8 cellular contexts compared by ENCODE assay signal in genomic region chr11:116499396-116500001, GRCh38.
DNase-seq lines count a peak whose midpoint lies in the region; ATAC-seq, FAIRE-seq and TF ChIP-seq lines count a peak whose summit lies in the region.

No MANE protein-coding gene starts in this region.

- in situ Hi-C loops in HepG2 (cut with HindIII; ENCODE audit: extremely low pct_ligation_motif_present, low pct_unique_long_range_greater_than_20kb), result loop anchor here (10.0 kb wide), 2 partner anchors 215 to 285 kb away; no protein-coding TSS in a partner anchor

- no peaks in the 10 kb centered on the region for H3K79me2 ChIP-seq in HepG2 (ENCODE audit: insufficient read depth, low read length)

- TF ChIP-seq RAD21 in HepG2 (CRISPR knock-in tag; IDR thresholded peaks at IDR 0.05), result peak; percentile 83

- H3K9ac ChIP-seq in HepG2 (ENCODE audit: insufficient read depth, low read depth, low read length), result no peak overlapping the region

- peak; percentile 55 for FAIRE-seq in HepG2 (lab: Jason Lieb, UNC)

- no peak for TF ChIP-seq POLR2A in HepG2 (IDR thresholded peaks at IDR 0.05; ENCODE audit: insufficient read depth in 1 of 2, low read depth in 2 of 2, low read length in 2 of 2)

- H3K27ac Mint-ChIP-seq in stimulated activated effector memory CD8-positive, alpha-beta T cell treated with anti-CD3 and anti-CD28 coated beads, Interleukin-12 subunit alpha, Interleukin-12 subunit beta, amount 100 ng/mL, for 72 hours, result no peak overlapping the region

- no peaks in the 10 kb centered on the region for H3K9me3 Mint-ChIP-seq in stimulated activated effector memory CD8-positive, alpha-beta T cell treated with anti-CD3 and anti-CD28 coated beads, Interleukin-12 subunit alpha, Interleukin-12 subunit beta, amount 100 ng/mL, for 72 hours

- H3K4me1 ChIP-seq in HepG2 (ENCODE audit: insufficient read depth, low read length), result peaks cover 10% of the 10 kb centered on the region; the same call in 1 of the 2 replicates

- POLR2A ChIA-PET in HepG2 (lab: Yijun Ruan, JAX), result interaction anchor here (1.6 kb wide), 1 partner anchor 72 kb away, joined by 3 read pairs; no protein-coding TSS in a partner anchor

- no peaks in the 10 kb centered on the region for H3K4me1 Mint-ChIP-seq in stimulated activated effector memory CD8-positive, alpha-beta T cell treated with anti-CD3 and anti-CD28 coated beads, Interleukin-12 subunit alpha, Interleukin-12 subunit beta, amount 100 ng/mL, for 72 hours

- H4K20me1 ChIP-seq in HepG2 (ENCODE audit: insufficient read depth, low read length), result no peaks in the 10 kb centered on the region

- TF ChIP-seq CTCF in cardiac fibroblast (IDR thresholded peaks at IDR 0.05; ENCODE audit: low read depth, low read length) (peak; percentile 46), HepG2 (CRISPR knock-in tag; IDR thresholded peaks at IDR 0.05) (peak; percentile 89)

- H3K4me2 ChIP-seq in HepG2 (ENCODE audit: low read depth, low read length), result no peak overlapping the region

- no peak overlapping the region for H3K4me3 ChIP-seq in cardiac fibroblast (replicated peaks in 1 of 2; ENCODE audit: low read depth in 2 of 2, low read length in 2 of 2)
- H3K4me3 ChIP-seq in HepG2 (replicated peaks in 1 of 3; ENCODE audit: insufficient read depth in 1 of 3, low read depth in 2 of 3, low read length in 3 of 3), result no peak overlapping the region

- H3K36me3 Mint-ChIP-seq in stimulated activated effector memory CD8-positive, alpha-beta T cell treated with anti-CD3 and anti-CD28 coated beads, Interleukin-12 subunit alpha, Interleukin-12 subunit beta, amount 100 ng/mL, for 72 hours, result no peaks in the 10 kb centered on the region

- no peak for TF ChIP-seq EP300 in HepG2 (IDR thresholded peaks at IDR 0.05; ENCODE audit: low read depth in 2 of 2, low read length in 2 of 2)
- TF ChIP-seq EP300 in HepG2 (CRISPR knock-in tag; IDR thresholded peaks at IDR 0.05; ENCODE audit: borderline replicate concordance), result no peak

- peak; percentile 96 for ATAC-seq in HepG2
- ATAC-seq in stimulated activated effector memory CD8-positive, alpha-beta T cell treated with anti-CD3 and anti-CD28 coated beads, Interleukin-12 subunit alpha, Interleukin-12 subunit beta, amount 100 ng/mL, for 72 hours, result peak; percentile 31
- ATAC-seq in HG02970 (IDR thresholded peaks at IDR 0.05; ENCODE audit: low FRiP score, unreplicated experiment), result no peak

- no peak overlapping the region for H3K4me3 Mint-ChIP-seq in stimulated activated effector memory CD8-positive, alpha-beta T cell treated with anti-CD3 and anti-CD28 coated beads, Interleukin-12 subunit alpha, Interleukin-12 subunit beta, amount 100 ng/mL, for 72 hours

- no TSS peak for BruUV-seq in HepG2 (replicated peaks; lab: Mats Ljungman, UMichigan)

- WGBS in HepG2 (ENCODE audit: low lambda C conversion rate), result 27% methylated on average over 11 of the region's 17 CpGs

- H3K36me3 ChIP-seq in HepG2 (replicated peaks in 1 of 2; ENCODE audit: control insufficient read depth in 1 of 2, insufficient read depth in 2 of 2, low read length in 2 of 2), result no peaks in the 10 kb centered on the region

- DNase-seq in GM03348 (ENCODE audit: low spot score), result peak; percentile 55
- peak; percentile 21 for DNase-seq in LHCN-M2 (ENCODE audit: low read depth)
- peak; percentile 68 to 85 for DNase-seq in SHP77 (lab: John Stamatoyannopoulos, UW)
- peak; percentile 61 to 62 for DNase-seq in cardiac fibroblast (ENCODE audit: low read depth in 2 of 2)
- DNase-seq in HepG2 (ENCODE audit: low spot score), result peak; percentile 78
- peak; percentile 31 to 82 for DNase-seq in stimulated activated effector memory CD8-positive, alpha-beta T cell treated with anti-CD3 and anti-CD28 coated beads, Interleukin-12 subunit alpha, Interleukin-12 subunit beta, amount 100 ng/mL, for 72 hours (ENCODE audit: low spot score in 2 of 2)
- DNase-seq in GOT3 (lab: John Stamatoyannopoulos, UW), result no peak

- CTCF ChIA-PET in HepG2 (lab: Yijun Ruan, JAX; ENCODE audit: low intra/inter-chr PET ratio, low total read pairs), result interaction anchor here (0.7 to 2.0 kb wide), 6 partner anchors 46 to 509 kb away, joined by 3 to 15 read pairs (median 5); no protein-coding TSS in a partner anchor

- no peak overlapping the region for H2AFZ ChIP-seq in HepG2 (ENCODE audit: low read length)

- intact Hi-C loops in HepG2 (cut with micrococcal nuclease; ENCODE audit: unreplicated experiment), result loop anchor here (1.0 to 5.0 kb wide), 4 partner anchors 45 to 282 kb away; no protein-coding TSS in a partner anchor

- H3K9me3 ChIP-seq in HepG2 (ENCODE audit: low read length), result no peaks in the 10 kb centered on the region

- H3K27me3 ChIP-seq in HepG2 (ENCODE audit: control insufficient read depth in 1 of 2, insufficient read depth in 2 of 2, low read length in 2 of 2), result peaks cover 1 to 21% of the 10 kb centered on the region in 2 experiments; a peak in 1 of 5 replicates

- no peak overlapping the region for H3K27ac ChIP-seq in HepG2 (ENCODE audit: extremely low read length, insufficient read depth, low read length)

TF ChIP-seq in HepG2, 621 proteins besides CTCF, POLR2A, EP300 and RAD21:
- TF ChIP-seq MIXL1 (CRISPR knock-in tag; IDR thresholded peaks at IDR 0.05) (no peak), MIER2 (CRISPR knock-in tag; IDR thresholded peaks at IDR 0.05) (peak; percentile 52; the same call in 1 of the 2 replicates), SMC3 (IDR thresholded peaks at IDR 0.05; ENCODE audit: low read length) (peak; percentile 57), STAG1 (CRISPR knock-in tag; IDR thresholded peaks at IDR 0.05) (peak; percentile 90), ZNF605 (CRISPR knock-in tag; IDR thresholded peaks at IDR 0.05) (peak; percentile 18; the same call in 1 of the 2 replicates), ZNF619 (CRISPR knock-in tag; IDR thresholded peaks at IDR 0.05) (0 out of 2 replicates have a peak, but pooled peaks have one; percentile 32)
- TF ChIP-seq, protein P1, sequence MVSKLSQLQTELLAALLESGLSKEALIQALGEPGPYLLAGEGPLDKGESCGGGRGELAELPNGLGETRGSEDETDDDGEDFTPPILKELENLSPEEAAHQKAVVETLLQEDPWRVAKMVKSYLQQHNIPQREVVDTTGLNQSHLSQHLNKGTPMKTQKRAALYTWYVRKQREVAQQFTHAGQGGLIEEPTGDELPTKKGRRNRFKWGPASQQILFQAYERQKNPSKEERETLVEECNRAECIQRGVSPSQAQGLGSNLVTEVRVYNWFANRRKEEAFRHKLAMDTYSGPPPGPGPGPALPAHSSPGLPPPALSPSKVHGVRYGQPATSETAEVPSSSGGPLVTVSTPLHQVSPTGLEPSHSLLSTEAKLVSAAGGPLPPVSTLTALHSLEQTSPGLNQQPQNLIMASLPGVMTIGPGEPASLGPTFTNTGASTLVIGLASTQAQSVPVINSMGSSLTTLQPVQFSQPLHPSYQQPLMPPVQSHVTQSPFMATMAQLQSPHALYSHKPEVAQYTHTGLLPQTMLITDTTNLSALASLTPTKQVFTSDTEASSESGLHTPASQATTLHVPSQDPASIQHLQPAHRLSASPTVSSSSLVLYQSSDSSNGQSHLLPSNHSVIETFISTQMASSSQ (IDR thresholded peaks at IDR 0.05; ENCODE audit: low read depth), result no peak
- TF ChIP-seq, protein P1 (CRISPR knock-in tag; IDR thresholded peaks at IDR 0.05; ENCODE audit: borderline replicate concordance), result no peak
